Comparison of ENCODE assay signal across 1 cellular context in genomic region chr5:168317521-168318147, GRCh38.
TF ChIP-seq lines count a peak whose summit lies in the region.

No MANE protein-coding gene starts in this region.

TF ChIP-seq in HEK293, 187 proteins besides CTCF, POLR2A, EP300 and RAD21 (continued from another document):
- TF ChIP-seq ZNF184 (tag by site-specific recombination; IDR thresholded peaks at IDR 0.05): peak; percentile 55; the same call in 1 of the 2 replicates
- 0 out of 2 replicates have a peak, but pooled peaks have one; percentile 26 for TF ChIP-seq ZSCAN4 (tag by site-specific recombination; IDR thresholded peaks at IDR 0.05)
- peak; percentile 85 for TF ChIP-seq HIC1 (tag by site-specific recombination; IDR thresholded peaks at IDR 0.05)
- TF ChIP-seq TSHZ1 (tag by site-specific recombination; IDR thresholded peaks at IDR 0.05; ENCODE audit: borderline replicate concordance): peak; percentile 95
- no peak for TF ChIP-seq ZNF292 (tag by site-specific recombination; IDR thresholded peaks at IDR 0.05; ENCODE audit: borderline replicate concordance, low read depth)
- TF ChIP-seq ZSCAN30 (tag by site-specific recombination; IDR thresholded peaks at IDR 0.05): peak; percentile 49; the same call in 1 of the 2 replicates
- TF ChIP-seq PRDM4 (tag by site-specific recombination; IDR thresholded peaks at IDR 0.05): 0 out of 2 replicates have a peak, but pooled peaks have one; percentile 38
- TF ChIP-seq ZBTB17 (tag by site-specific recombination; IDR thresholded peaks at IDR 0.05): peak; percentile 95
- TF ChIP-seq ZNF366 (tag by site-specific recombination; conservative IDR thresholded peaks at IDR 0.05): peak; percentile 92
- 0 out of 2 replicates have a peak, but pooled peaks have one; percentile 39 for TF ChIP-seq ZNF580 (tag by site-specific recombination; IDR thresholded peaks at IDR 0.05)
- no peak for TF ChIP-seq ZNF571 (tag by site-specific recombination; IDR thresholded peaks at IDR 0.05)
- peak; percentile 79 for TF ChIP-seq PRDM1 (tag by site-specific recombination; IDR thresholded peaks at IDR 0.05)
- peak; percentile 62; the same call in 1 of the 2 replicates for TF ChIP-seq GLIS1 (tag by site-specific recombination; IDR thresholded peaks at IDR 0.05)
- TF ChIP-seq ZNF24 (tag by site-specific recombination; IDR thresholded peaks at IDR 0.05): peak; percentile 89
- TF ChIP-seq ZNF394 (tag by site-specific recombination; IDR thresholded peaks at IDR 0.05; ENCODE audit: borderline replicate concordance): peak; percentile 65; the same call in 1 of the 2 replicates
- TF ChIP-seq SCRT2 (tag by site-specific recombination; IDR thresholded peaks at IDR 0.05): peak; percentile 86
- TF ChIP-seq PRDM10 (tag by site-specific recombination; IDR thresholded peaks at IDR 0.05): peak; percentile 79
- no peak for TF ChIP-seq MZF1 (tag by site-specific recombination; IDR thresholded peaks at IDR 0.05; ENCODE audit: borderline replicate concordance)
- no peak for TF ChIP-seq ZNF621 (tag by site-specific recombination; IDR thresholded peaks at IDR 0.05)
- TF ChIP-seq BCL11A (tag by site-specific recombination; IDR thresholded peaks at IDR 0.05; ENCODE audit: low read depth): peak; percentile 93
- TF ChIP-seq ZNF561 (tag by site-specific recombination; IDR thresholded peaks at IDR 0.05; ENCODE audit: borderline replicate concordance): no peak
- no peak for TF ChIP-seq ZNF10 (tag by site-specific recombination; IDR thresholded peaks at IDR 0.05)
- TF ChIP-seq ZBTB21 (tag by site-specific recombination; IDR thresholded peaks at IDR 0.05): peak; percentile 100
- TF ChIP-seq ZNF248 (tag by site-specific recombination; IDR thresholded peaks at IDR 0.05): no peak
- TF ChIP-seq ZNF324 (tag by site-specific recombination; IDR thresholded peaks at IDR 0.05): peak; percentile 93
- 0 out of 2 replicates have a peak, but pooled peaks have one; percentile 15 for TF ChIP-seq ZBTB8A (tag by site-specific recombination; IDR thresholded peaks at IDR 0.05)
- peak; percentile 90 for TF ChIP-seq ZXDB (tag by site-specific recombination; IDR thresholded peaks at IDR 0.05)
- TF ChIP-seq ZNF558 (tag by site-specific recombination; IDR thresholded peaks at IDR 0.05): 0 out of 2 replicates have a peak, but pooled peaks have one; percentile 35
- peak; percentile 53 for TF ChIP-seq PATZ1 (tag by site-specific recombination; IDR thresholded peaks at IDR 0.05)
- TF ChIP-seq ZNF449 (tag by site-specific recombination; IDR thresholded peaks at IDR 0.05): peak; percentile 38; the same call in 1 of the 2 replicates
- TF ChIP-seq KLF10 (tag by site-specific recombination; IDR thresholded peaks at IDR 0.05): peak; percentile 72
